In genomic region chr10:32950457-32951109, GRCh38 we compare ENCODE assay signal across 1 cellular context.
TF ChIP-seq lines count a peak whose summit lies in the region.

No MANE protein-coding gene starts in this region.

TF ChIP-seq in K562, 482 proteins besides CTCF, POLR2A, EP300 and RAD21 (continued from another document):
- TF ChIP-seq, protein P1, sequence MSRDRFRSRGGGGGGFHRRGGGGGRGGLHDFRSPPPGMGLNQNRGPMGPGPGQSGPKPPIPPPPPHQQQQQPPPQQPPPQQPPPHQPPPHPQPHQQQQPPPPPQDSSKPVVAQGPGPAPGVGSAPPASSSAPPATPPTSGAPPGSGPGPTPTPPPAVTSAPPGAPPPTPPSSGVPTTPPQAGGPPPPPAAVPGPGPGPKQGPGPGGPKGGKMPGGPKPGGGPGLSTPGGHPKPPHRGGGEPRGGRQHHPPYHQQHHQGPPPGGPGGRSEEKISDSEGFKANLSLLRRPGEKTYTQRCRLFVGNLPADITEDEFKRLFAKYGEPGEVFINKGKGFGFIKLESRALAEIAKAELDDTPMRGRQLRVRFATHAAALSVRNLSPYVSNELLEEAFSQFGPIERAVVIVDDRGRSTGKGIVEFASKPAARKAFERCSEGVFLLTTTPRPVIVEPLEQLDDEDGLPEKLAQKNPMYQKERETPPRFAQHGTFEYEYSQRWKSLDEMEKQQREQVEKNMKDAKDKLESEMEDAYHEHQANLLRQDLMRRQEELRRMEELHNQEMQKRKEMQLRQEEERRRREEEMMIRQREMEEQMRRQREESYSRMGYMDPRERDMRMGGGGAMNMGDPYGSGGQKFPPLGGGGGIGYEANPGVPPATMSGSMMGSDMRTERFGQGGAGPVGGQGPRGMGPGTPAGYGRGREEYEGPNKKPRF (IDR thresholded peaks at IDR 0.05; ENCODE audit: low read depth, low read length), result no peak
- no peak for TF ChIP-seq KLF13 (tag; IDR thresholded peaks at IDR 0.05; ENCODE audit: borderline replicate concordance, low read depth)
- 0 out of 2 replicates have a peak, but pooled peaks have one; percentile 23 for TF ChIP-seq NCOR1 (IDR thresholded peaks at IDR 0.05)
- peak; percentile 41 for TF ChIP-seq TAL1 (IDR thresholded peaks at IDR 0.05)
- no peak for TF ChIP-seq KLF6 (CRISPR knock-in tag; IDR thresholded peaks at IDR 0.05; ENCODE audit: borderline replicate concordance)
- TF ChIP-seq ARNT (IDR thresholded peaks at IDR 0.05), result peak in 1 of 2 experiments; percentile 59; a peak in 1 of 4 replicates
- TF ChIP-seq DPF2 (IDR thresholded peaks at IDR 0.05), result peak; percentile 81
- TF ChIP-seq POLR3G (IDR thresholded peaks at IDR 0.05; ENCODE audit: extremely low read depth, insufficient read length, insufficient replicate concordance), result no peak
- peak; percentile 36; the same call in 1 of the 2 replicates for TF ChIP-seq CXXC5 (CRISPR knock-in tag; IDR thresholded peaks at IDR 0.05)
- no peak for TF ChIP-seq CBX5 (IDR thresholded peaks at IDR 0.05; ENCODE audit: borderline replicate concordance, low read depth)
- TF ChIP-seq SIX5 (IDR thresholded peaks at IDR 0.05; ENCODE audit: borderline replicate concordance in 1 of 2, insufficient read depth in 1 of 2, low read depth in 1 of 2, low read length in 2 of 2), result no peak
- TF ChIP-seq SAFB (IDR thresholded peaks at IDR 0.05; ENCODE audit: borderline replicate concordance, low read depth, low read length), result no peak
- TF ChIP-seq DACH1 (IDR thresholded peaks at IDR 0.05; ENCODE audit: partially characterized antibody), result peak; percentile 31
- TF ChIP-seq HNRNPH1 (optimal IDR thresholded peaks at IDR 0.05; ENCODE audit: low read depth, low read length), result no peak
- no peak; the same call in 1 of the 2 replicates for TF ChIP-seq PML (IDR thresholded peaks at IDR 0.05; ENCODE audit: low read length)
- TF ChIP-seq MTA1 (IDR thresholded peaks at IDR 0.05; ENCODE audit: borderline replicate concordance), result peak; percentile 49; the same call in 1 of the 2 replicates
- no peak for TF ChIP-seq SP2 (IDR thresholded peaks at IDR 0.05; ENCODE audit: extremely low read depth, low read depth, low read length, poor library complexity, severe bottlenecking)
- TF ChIP-seq, protein P2, sequence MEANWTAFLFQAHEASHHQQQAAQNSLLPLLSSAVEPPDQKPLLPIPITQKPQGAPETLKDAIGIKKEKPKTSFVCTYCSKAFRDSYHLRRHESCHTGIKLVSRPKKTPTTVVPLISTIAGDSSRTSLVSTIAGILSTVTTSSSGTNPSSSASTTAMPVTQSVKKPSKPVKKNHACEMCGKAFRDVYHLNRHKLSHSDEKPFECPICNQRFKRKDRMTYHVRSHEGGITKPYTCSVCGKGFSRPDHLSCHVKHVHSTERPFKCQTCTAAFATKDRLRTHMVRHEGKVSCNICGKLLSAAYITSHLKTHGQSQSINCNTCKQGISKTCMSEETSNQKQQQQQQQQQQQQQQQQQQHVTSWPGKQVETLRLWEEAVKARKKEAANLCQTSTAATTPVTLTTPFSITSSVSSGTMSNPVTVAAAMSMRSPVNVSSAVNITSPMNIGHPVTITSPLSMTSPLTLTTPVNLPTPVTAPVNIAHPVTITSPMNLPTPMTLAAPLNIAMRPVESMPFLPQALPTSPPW (CRISPR knock-in tag; IDR thresholded peaks at IDR 0.05), result peak; percentile 24; the same call in 1 of the 2 replicates
- TF ChIP-seq ARID1B (IDR thresholded peaks at IDR 0.05), result peak; percentile 82
- no peak for TF ChIP-seq ZNF174 (CRISPR knock-in tag; IDR thresholded peaks at IDR 0.05)
- no peak for TF ChIP-seq PBX2 (CRISPR knock-in tag; IDR thresholded peaks at IDR 0.05; ENCODE audit: low read depth)
- peak; percentile 47 for TF ChIP-seq PBX2 (tag; conservative IDR thresholded peaks at IDR 0.05; ENCODE audit: low read depth)
- no peak for TF ChIP-seq GATA2 (CRISPR knock-in tag; IDR thresholded peaks at IDR 0.05)
- TF ChIP-seq ZBTB2 (IDR thresholded peaks at IDR 0.05), result peak; percentile 42; the same call in 1 of the 2 replicates
- no peak; the same call in 1 of the 2 replicates for TF ChIP-seq EHMT2 (IDR thresholded peaks at IDR 0.05)
- no peak for TF ChIP-seq NR4A1 (CRISPR knock-in tag; IDR thresholded peaks at IDR 0.05)
- 0 out of 2 replicates have a peak, but pooled peaks have one; percentile 34 for TF ChIP-seq NR4A1 (tag; IDR thresholded peaks at IDR 0.05)
- TF ChIP-seq SIRT6 (IDR thresholded peaks at IDR 0.05; ENCODE audit: low read depth, low read length), result no peak
- peak; percentile 72 for TF ChIP-seq SOX6 (IDR thresholded peaks at IDR 0.05)
- TF ChIP-seq ZNF197 (CRISPR knock-in tag; IDR thresholded peaks at IDR 0.05; ENCODE audit: low read depth), result no peak
- TF ChIP-seq TRIM24 (IDR thresholded peaks at IDR 0.05), result 0 out of 4 replicates have a peak, but pooled peaks of 1 of the 2 experiments have one; percentile 18
- TF ChIP-seq THRAP3 (IDR thresholded peaks at IDR 0.05; ENCODE audit: borderline replicate concordance), result no peak
- TF ChIP-seq, protein P3, sequence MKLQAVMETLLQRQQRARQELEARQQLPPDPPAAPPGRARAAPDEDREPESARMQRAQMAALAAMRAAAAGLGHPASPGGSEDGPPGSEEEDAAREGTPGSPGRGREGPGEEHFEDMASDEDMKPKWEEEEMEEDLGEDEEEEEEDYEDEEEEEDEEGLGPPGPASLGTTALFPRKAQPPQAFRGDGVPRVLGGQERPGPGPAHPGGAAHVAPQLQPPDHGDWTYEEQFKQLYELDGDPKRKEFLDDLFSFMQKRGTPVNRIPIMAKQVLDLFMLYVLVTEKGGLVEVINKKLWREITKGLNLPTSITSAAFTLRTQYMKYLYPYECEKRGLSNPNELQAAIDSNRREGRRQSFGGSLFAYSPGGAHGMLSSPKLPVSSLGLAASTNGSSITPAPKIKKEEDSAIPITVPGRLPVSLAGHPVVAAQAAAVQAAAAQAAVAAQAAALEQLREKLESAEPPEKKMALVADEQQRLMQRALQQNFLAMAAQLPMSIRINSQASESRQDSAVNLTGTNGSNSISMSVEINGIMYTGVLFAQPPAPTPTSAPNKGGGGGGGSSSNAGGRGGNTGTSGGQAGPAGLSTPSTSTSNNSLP (IDR thresholded peaks at IDR 0.05; ENCODE audit: borderline replicate concordance, low read depth, low read length), result 0 out of 2 replicates have a peak, but pooled peaks have one; percentile 17
- peak; percentile 57; the same call in 1 of the 2 replicates for TF ChIP-seq CBFA2T3 (IDR thresholded peaks at IDR 0.05)
- TF ChIP-seq MTA2 (IDR thresholded peaks at IDR 0.05; ENCODE audit: low read depth), result peak; percentile 46
- TF ChIP-seq, protein P4, sequence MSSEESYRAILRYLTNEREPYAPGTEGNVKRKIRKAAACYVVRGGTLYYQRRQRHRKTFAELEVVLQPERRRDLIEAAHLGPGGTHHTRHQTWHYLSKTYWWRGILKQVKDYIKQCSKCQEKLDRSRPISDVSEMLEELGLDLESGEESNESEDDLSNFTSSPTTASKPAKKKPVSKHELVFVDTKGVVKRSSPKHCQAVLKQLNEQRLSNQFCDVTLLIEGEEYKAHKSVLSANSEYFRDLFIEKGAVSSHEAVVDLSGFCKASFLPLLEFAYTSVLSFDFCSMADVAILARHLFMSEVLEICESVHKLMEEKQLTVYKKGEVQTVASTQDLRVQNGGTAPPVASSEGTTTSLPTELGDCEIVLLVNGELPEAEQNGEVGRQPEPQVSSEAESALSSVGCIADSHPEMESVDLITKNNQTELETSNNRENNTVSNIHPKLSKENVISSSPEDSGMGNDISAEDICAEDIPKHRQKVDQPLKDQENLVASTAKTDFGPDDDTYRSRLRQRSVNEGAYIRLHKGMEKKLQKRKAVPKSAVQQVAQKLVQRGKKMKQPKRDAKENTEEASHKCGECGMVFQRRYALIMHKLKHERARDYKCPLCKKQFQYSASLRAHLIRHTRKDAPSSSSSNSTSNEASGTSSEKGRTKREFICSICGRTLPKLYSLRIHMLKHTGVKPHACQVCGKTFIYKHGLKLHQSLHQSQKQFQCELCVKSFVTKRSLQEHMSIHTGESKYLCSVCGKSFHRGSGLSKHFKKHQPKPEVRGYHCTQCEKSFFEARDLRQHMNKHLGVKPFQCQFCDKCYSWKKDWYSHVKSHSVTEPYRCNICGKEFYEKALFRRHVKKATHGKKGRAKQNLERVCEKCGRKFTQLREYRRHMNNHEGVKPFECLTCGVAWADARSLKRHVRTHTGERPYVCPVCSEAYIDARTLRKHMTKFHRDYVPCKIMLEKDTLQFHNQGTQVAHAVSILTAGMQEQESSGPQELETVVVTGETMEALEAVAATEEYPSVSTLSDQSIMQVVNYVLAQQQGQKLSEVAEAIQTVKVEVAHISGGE (CRISPR knock-in tag; IDR thresholded peaks at IDR 0.05), result 0 out of 6 replicates have a peak, but pooled peaks of 1 of the 3 experiments have one; percentile 21
- peak; percentile 55 for TF ChIP-seq MEIS2 (IDR thresholded peaks at IDR 0.05; ENCODE audit: partially characterized antibody)
- peak; percentile 53; the same call in 1 of the 2 replicates for TF ChIP-seq TEAD4 (IDR thresholded peaks at IDR 0.05; ENCODE audit: low read length)
- TF ChIP-seq TEAD4 (CRISPR knock-in tag; IDR thresholded peaks at IDR 0.05; ENCODE audit: borderline replicate concordance), result no peak
- TF ChIP-seq SMARCC2 (IDR thresholded peaks at IDR 0.05; ENCODE audit: low read depth), result peak; percentile 69
- TF ChIP-seq SMARCA4 (IDR thresholded peaks at IDR 0.05), result peak; percentile 58; the same call in 1 of the 2 replicates
- TF ChIP-seq JUND (IDR thresholded peaks at IDR 0.05; ENCODE audit: borderline replicate concordance, low read depth, low read length), result peak; percentile 22; the same call in 1 of the 2 replicates
- no peak for TF ChIP-seq JUND (tag; IDR thresholded peaks at IDR 0.05; ENCODE audit: borderline replicate concordance, low read depth, low read length)
- TF ChIP-seq KAT8 (IDR thresholded peaks at IDR 0.05; ENCODE audit: low read depth), result no peak
